ENCODE assay signal across 17 cellular contexts in the genomic region with DNA sequence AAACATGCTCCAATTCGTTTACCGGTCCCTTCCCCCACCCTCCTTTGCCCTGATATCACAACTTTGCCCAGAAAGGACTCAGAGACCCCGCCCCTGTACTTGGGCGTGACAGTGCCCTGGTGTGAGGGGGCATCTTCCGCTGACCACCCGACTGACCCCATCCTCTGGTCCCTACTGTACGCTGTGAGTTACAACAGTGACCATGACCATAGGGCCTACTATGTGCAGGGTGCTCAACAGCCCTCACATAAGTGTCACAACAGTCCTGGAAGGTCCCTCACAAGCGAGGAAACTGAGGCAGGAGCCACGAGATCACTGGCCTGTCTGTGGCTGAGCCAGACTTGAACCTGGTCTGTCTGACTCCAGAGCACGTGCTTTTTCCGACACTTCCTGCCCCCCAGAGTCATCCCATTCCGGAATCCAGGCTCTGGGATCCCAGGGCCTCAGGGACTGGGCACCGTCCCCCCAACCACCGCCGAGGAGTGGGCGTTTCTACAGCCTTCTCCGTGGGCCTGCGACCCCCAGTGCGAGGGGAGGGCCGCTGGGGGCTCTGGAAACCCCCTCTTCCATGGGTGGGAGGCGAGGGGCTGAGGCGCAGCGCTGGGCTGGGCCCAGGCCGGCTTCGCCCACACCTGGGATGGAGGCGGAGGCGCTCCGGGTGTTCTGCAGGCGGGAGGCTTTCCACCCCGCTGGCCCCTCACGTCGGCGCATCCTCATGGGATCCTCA. TPM values are rescaled to one million over a fixed set of nuclear protein-coding genes. Genes with fewer than 3 reads are reported as not detected.
A peak's percentile ranks its signal among the peaks of the same experiment; 100 is the strongest.
DNase-seq lines count a peak whose midpoint lies in the region; ATAC-seq, FAIRE-seq and TF ChIP-seq lines count a peak whose summit lies in the region.
"Had no signal": no experiment of that assay in that cellular context is flagged by ENCODE, and none has a peak within 500 bp of the region (broad histone marks: within the 10 kb centered on the region; RNA-seq: fewer than 3 reads in every experiment).

No MANE protein-coding gene starts in this region.

- ATAC-seq in HepG2: no peak; the same call in 2 of the 3 replicates
- ATAC-seq in right lobe of liver: no peak
- ATAC-seq in PC-3: no peak
- no peak for ATAC-seq in GM18511 (IDR thresholded peaks at IDR 0.05; ENCODE audit: unreplicated experiment)

- TF ChIP-seq EP300 in HepG2 (IDR thresholded peaks at IDR 0.05; ENCODE audit: low read depth in 2 of 2, low read length in 2 of 2) (no peak), HepG2 (CRISPR knock-in tag; IDR thresholded peaks at IDR 0.05; ENCODE audit: borderline replicate concordance) (no peak)

- no peak overlapping the region for H2AFZ ChIP-seq in HepG2 (ENCODE audit: low read length)
- H2AFZ ChIP-seq in PC-3 (ENCODE audit: low read length): peak overlapping the region; percentile 80

- intact Hi-C loops in HepG2 (cut with micrococcal nuclease; ENCODE audit: unreplicated experiment): loop anchor here (5.0 kb wide), 2 partner anchors 67 to 197 kb away; no protein-coding TSS in a partner anchor
- intact Hi-C loops in right lobe of liver (cut with DNase I): loop anchor here in 1 of 2 donors (10.0 kb wide), 1 partner anchor 449 kb away; no protein-coding TSS in a partner anchor
- intact Hi-C loops in PC-3 (cut with micrococcal nuclease): loop anchor here (5.0 kb wide), 2 partner anchors 197 to 462 kb away; no protein-coding TSS in a partner anchor
- intact Hi-C loops in kidney (cut with DNase I): no loop called here

- H3K4me3 ChIP-seq in HepG2 (replicated peaks in 1 of 3; ENCODE audit: insufficient read depth in 1 of 3, low read depth in 2 of 3, low read length in 3 of 3) (no peak overlapping the region), right lobe of liver (no peak overlapping the region), PC-3 (ENCODE audit: low read length) (no peak overlapping the region), kidney (ENCODE audit: low read length in 2 of 2) (no peak overlapping the region)

- no peaks in the 10 kb centered on the region for H3F3A ChIP-seq in PC-3 (ENCODE audit: low read length, unreplicated experiment)

- H3K27ac ChIP-seq in HepG2 (ENCODE audit: extremely low read length, insufficient read depth, low read length): no peak overlapping the region
- H3K27ac ChIP-seq in right lobe of liver: no peak overlapping the region
- no peak overlapping the region for H3K27ac ChIP-seq in PC-3 (ENCODE audit: low read length)
- H3K27ac ChIP-seq in kidney (ENCODE audit: low read depth in 2 of 2, low read length in 2 of 2): no peak overlapping the region
- H3K27ac ChIP-seq: foreskin keratinocyte, HL-60, upper lobe of right lung had no signal

- no peaks in the 10 kb centered on the region for H3K9me2 ChIP-seq in PC-3 (replicated peaks; ENCODE audit: low read length)

- CTCF ChIA-PET in HepG2 (lab: Yijun Ruan, JAX; ENCODE audit: low intra/inter-chr PET ratio, low total read pairs) (interaction anchor here (2.2 kb wide), 1 partner anchor 139 kb away, joined by 8 read pairs; no protein-coding TSS in a partner anchor), PC-3 (lab: Charles Lee) (interaction anchor here (0.6 to 1.6 kb wide), 6 partner anchors 30 to 333 kb away, joined by 3 to 14 read pairs (median 6); no protein-coding TSS in a partner anchor)

- no peak for TF ChIP-seq CTCF in HepG2 (CRISPR knock-in tag; IDR thresholded peaks at IDR 0.05)
- TF ChIP-seq CTCF in right lobe of liver (IDR thresholded peaks at IDR 0.05): no peak
- no peak for TF ChIP-seq CTCF in PC-3 (conservative IDR thresholded peaks at IDR 0.05; ENCODE audit: low read depth, low read length)
- TF ChIP-seq CTCF in kidney (IDR thresholded peaks at IDR 0.05; ENCODE audit: borderline replicate concordance, extremely low read depth, insufficient read depth): no peak

- BruUV-seq in HepG2 (replicated peaks; lab: Mats Ljungman, UMichigan) (no TSS peak), PC-3 (replicated peaks; lab: Mats Ljungman, UMichigan) (no TSS peak)

- no peaks in the 10 kb centered on the region for H3K79me2 ChIP-seq in HepG2 (ENCODE audit: insufficient read depth, low read length)
- no peaks in the 10 kb centered on the region for H3K79me2 ChIP-seq in PC-3 (ENCODE audit: low read length)

- H3K9me3 ChIP-seq in HepG2 (ENCODE audit: low read length): no peaks in the 10 kb centered on the region
- H3K9me3 ChIP-seq in right lobe of liver: no peaks in the 10 kb centered on the region
- H3K9me3 ChIP-seq in PC-3 (ENCODE audit: low read length): no peaks in the 10 kb centered on the region
- H3K9me3 ChIP-seq in kidney (ENCODE audit: control insufficient read depth in 1 of 2, low read length in 2 of 2): no peaks in the 10 kb centered on the region
- H3K9me3 ChIP-seq: upper lobe of right lung had no signal

- H3K36me3 ChIP-seq in HepG2 (replicated peaks in 1 of 2; ENCODE audit: control insufficient read depth in 1 of 2, insufficient read depth in 2 of 2, low read length in 2 of 2) (no peaks in the 10 kb centered on the region), right lobe of liver (no peaks in the 10 kb centered on the region), PC-3 (ENCODE audit: low read depth, low read length) (no peaks in the 10 kb centered on the region), kidney (ENCODE audit: control insufficient read depth in 1 of 2, insufficient read depth in 2 of 2, low read length in 2 of 2) (no peaks in the 10 kb centered on the region)
- H3K36me3 ChIP-seq: upper lobe of right lung had no signal

- 17% methylated on average over 13 of the region's 33 CpGs for WGBS in HepG2 (ENCODE audit: low lambda C conversion rate)
- 16% methylated on average over 7 of the region's 33 CpGs for WGBS in right lobe of liver (ENCODE audit: insufficient coverage, low coverage, low lambda C conversion rate, missing lambda C conversion rate)

- no peak for TF ChIP-seq RAD21 in HepG2 (CRISPR knock-in tag; IDR thresholded peaks at IDR 0.05)

- peak overlapping the region; percentile 51 for H3K4me2 ChIP-seq in HepG2 (ENCODE audit: low read depth, low read length)
- H3K4me2 ChIP-seq in PC-3 (ENCODE audit: low read length): peak overlapping the region; percentile 48

- POLR2A ChIA-PET in HepG2 (lab: Yijun Ruan, JAX): no interaction called here
- POLR2A ChIA-PET in PC-3 (lab: Charles Lee; ENCODE audit: unreplicated experiment): no interaction called here

- H3K4me1 ChIP-seq in HepG2 (ENCODE audit: insufficient read depth, low read length): 0 out of 2 replicates have a peak, but pooled peaks cover 9% of the 10 kb centered on the region
- H3K4me1 ChIP-seq in right lobe of liver: peaks cover 0 to 8% (median under 1%) of the 10 kb centered on the region in 4 donors
- H3K4me1 ChIP-seq in PC-3 (ENCODE audit: insufficient read depth, low read length): no peaks in the 10 kb centered on the region; the same call in 1 of the 2 replicates
- H3K4me1 ChIP-seq in kidney (ENCODE audit: control insufficient read depth in 1 of 2, insufficient read depth in 1 of 2, low read depth in 1 of 2, low read length in 2 of 2): no peaks in the 10 kb centered on the region
- H3K4me1 ChIP-seq: foreskin keratinocyte had no signal

- no peak for DNase-seq in HepG2 (ENCODE audit: low spot score)
- no peak for DNase-seq in right lobe of liver
- DNase-seq in PC-3: no peak
- DNase-seq in kidney: peak; percentile 78
- DNase-seq in pons (ENCODE audit: low spot score): no peak
- DNase-seq in NCI-H1417 treated with DMSO at 0.1 percent for 48 hours (lab: John Stamatoyannopoulos, UW): no peak
- DNase-seq in activated T-cell treated with anti-CD3 and anti-CD28 coated beads, Interleukin-2, amount 50 U/mL, for 1 hour: no peak
- DNase-seq: NCI-H187 treated with DMSO at 0.1 percent for 48 hours had no signal

- H3K27me3 ChIP-seq in HepG2 (ENCODE audit: control insufficient read depth in 1 of 2, insufficient read depth in 2 of 2, low read length in 2 of 2) (peaks cover 0 to 5% of the 10 kb centered on the region in 2 experiments; a peak in 1 of 5 replicates), right lobe of liver (no peaks in the 10 kb centered on the region), PC-3 (ENCODE audit: low read length) (no peaks in the 10 kb centered on the region)
- H3K27me3 ChIP-seq: upper lobe of right lung had no signal

- TF ChIP-seq POLR2A in HepG2 (IDR thresholded peaks at IDR 0.05; ENCODE audit: insufficient read depth in 1 of 2, low read depth in 2 of 2, low read length in 2 of 2): no peak
- TF ChIP-seq POLR2A in right lobe of liver (IDR thresholded peaks at IDR 0.05): no peak

- no peaks in the 10 kb centered on the region for H4K20me1 ChIP-seq in HepG2 (ENCODE audit: insufficient read depth, low read length)
- H4K20me1 ChIP-seq in PC-3 (ENCODE audit: low read length): no peaks in the 10 kb centered on the region

- no peak overlapping the region for H3K9ac ChIP-seq in HepG2 (ENCODE audit: insufficient read depth, low read depth, low read length)
- H3K9ac ChIP-seq in PC-3 (ENCODE audit: low read length): no peak overlapping the region
- H3K9ac ChIP-seq in kidney (ENCODE audit: low read length in 2 of 2): peak overlapping the region in 1 of 2 donors; percentile 48

- in situ Hi-C loops in HepG2 (cut with HindIII; ENCODE audit: extremely low pct_ligation_motif_present, low pct_unique_long_range_greater_than_20kb): loop anchor here (5.0 to 10.0 kb wide), 3 partner anchors 142 to 447 kb away; no protein-coding TSS in a partner anchor

- FAIRE-seq in HepG2 (lab: Jason Lieb, UNC): no peak
- FAIRE-seq in kidney (lab: Jason Lieb, UNC): no peak
- FAIRE-seq: D721Med, TTC549 had no signal

RNA-seq across cellular contexts. Expression of gene GGTA1, which starts 45.7 kb away (rescaled TPM):
- total RNA-seq in HepG2 (2016; rRNA removed; fragmentation: Illumina TruSeq; extraction: Trizol) (not detected in 2 replicates), right lobe of liver (1 to 10 TPM in 5 of 6 experiments, under 1 TPM in 1; 0.43 to 3.5 (median 1.5) TPM), PC-3 (2014; rRNA removed) (not detected in 2 replicates), kidney (11.0 TPM)
- total RNA-seq in HepG2 (2016; cell fraction: cytosol; rRNA removed; fragmentation: Illumina TruSeq; extraction: Trizol; ENCODE audit: low read depth): not detected in 2 replicates
- total RNA-seq in HepG2 (2016; cell fraction: insoluble cytoplasmic fraction; rRNA removed; fragmentation: Illumina TruSeq; extraction: Trizol): not detected in 2 replicates
- total RNA-seq in HepG2 (2016; cell fraction: membrane; rRNA removed; fragmentation: Illumina TruSeq; extraction: Trizol): not detected in 2 replicates
- total RNA-seq in HepG2 (2016; cell fraction: nucleus; rRNA removed; fragmentation: Illumina TruSeq; extraction: Trizol): not detected in 2 replicates
- polyA plus RNA-seq in HepG2 (2011; rRNA removed) (not detected in 2 replicates), kidney (ENCODE audit: insufficient read depth, low read depth, low replicate concordance) (6.8 TPM)
- polyA plus RNA-seq in HepG2 (2011; cell fraction: cytosol; rRNA removed): not detected in 2 replicates
- not detected in 2 replicates for polyA plus RNA-seq in HepG2 (2011; cell fraction: nucleus; rRNA removed)
- polyA plus RNA-seq in HepG2 (2012): not detected in 2 replicates
- polyA plus RNA-seq in HepG2 (2016; cell fraction: cytosol; fragmentation: Illumina TruSeq; extraction: Trizol; ENCODE audit: low read depth): not detected in 2 replicates
- polyA plus RNA-seq in HepG2 (2016; cell fraction: insoluble cytoplasmic fraction; fragmentation: Illumina TruSeq; extraction: Trizol; ENCODE audit: low read depth): not detected in 2 replicates
- polyA plus RNA-seq in HepG2 (2016; cell fraction: membrane; fragmentation: Illumina TruSeq; extraction: Trizol; ENCODE audit: low read depth): not detected in 2 replicates
- not detected in 2 replicates for polyA plus RNA-seq in HepG2 (2016; cell fraction: nucleus; fragmentation: Illumina TruSeq; extraction: Trizol; ENCODE audit: insufficient read depth, low read depth)
- polyA minus RNA-seq in HepG2 (2011; rRNA and poly(A)+ RNA removed; ENCODE audit: low replicate concordance): not detected in 2 replicates
- not detected in 2 replicates for polyA minus RNA-seq in HepG2 (2011; cell fraction: cytosol; rRNA and poly(A)+ RNA removed)
- not detected in 2 replicates for polyA minus RNA-seq in HepG2 (2011; cell fraction: nucleus; rRNA and poly(A)+ RNA removed)
- total RNA-seq: epithelial cell of proximal tubule, foreskin keratinocyte, T-cell had no signal
- polyA plus RNA-seq: foreskin keratinocyte, IgD-negative memory B cell had no signal
